ENCODE assay signal across 1 cellular context in genomic region chr2:159187095-159187494, GRCh38.
TF ChIP-seq lines count a peak whose summit lies in the region.

No MANE protein-coding gene starts in this region.

TF ChIP-seq in IMR-90, 13 proteins besides CTCF, POLR2A, EP300 and RAD21:
- TF ChIP-seq, protein P1, sequence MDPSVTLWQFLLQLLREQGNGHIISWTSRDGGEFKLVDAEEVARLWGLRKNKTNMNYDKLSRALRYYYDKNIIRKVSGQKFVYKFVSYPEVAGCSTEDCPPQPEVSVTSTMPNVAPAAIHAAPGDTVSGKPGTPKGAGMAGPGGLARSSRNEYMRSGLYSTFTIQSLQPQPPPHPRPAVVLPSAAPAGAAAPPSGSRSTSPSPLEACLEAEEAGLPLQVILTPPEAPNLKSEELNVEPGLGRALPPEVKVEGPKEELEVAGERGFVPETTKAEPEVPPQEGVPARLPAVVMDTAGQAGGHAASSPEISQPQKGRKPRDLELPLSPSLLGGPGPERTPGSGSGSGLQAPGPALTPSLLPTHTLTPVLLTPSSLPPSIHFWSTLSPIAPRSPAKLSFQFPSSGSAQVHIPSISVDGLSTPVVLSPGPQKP (IDR thresholded peaks at IDR 0.05; ENCODE audit: borderline replicate concordance, low read depth, low read length) = no peak
- TF ChIP-seq BHLHE40 (IDR thresholded peaks at IDR 0.05; ENCODE audit: low read depth, low read length) = peak; percentile 11; the same call in 1 of the 2 replicates
- TF ChIP-seq NFE2L2 (IDR thresholded peaks at IDR 0.05; ENCODE audit: low read depth, low read length) = no peak
- TF ChIP-seq RFX5 (IDR thresholded peaks at IDR 0.05; ENCODE audit: low read depth, low read length) = no peak
- TF ChIP-seq MXI1 (IDR thresholded peaks at IDR 0.05; ENCODE audit: borderline replicate concordance, low read depth, low read length) = no peak
- TF ChIP-seq, protein P2, sequence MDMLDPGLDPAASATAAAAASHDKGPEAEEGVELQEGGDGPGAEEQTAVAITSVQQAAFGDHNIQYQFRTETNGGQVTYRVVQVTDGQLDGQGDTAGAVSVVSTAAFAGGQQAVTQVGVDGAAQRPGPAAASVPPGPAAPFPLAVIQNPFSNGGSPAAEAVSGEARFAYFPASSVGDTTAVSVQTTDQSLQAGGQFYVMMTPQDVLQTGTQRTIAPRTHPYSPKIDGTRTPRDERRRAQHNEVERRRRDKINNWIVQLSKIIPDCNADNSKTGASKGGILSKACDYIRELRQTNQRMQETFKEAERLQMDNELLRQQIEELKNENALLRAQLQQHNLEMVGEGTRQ (IDR thresholded peaks at IDR 0.05; ENCODE audit: low read depth, low read length) = no peak
